23 cellular contexts compared by ENCODE assay signal in genomic region chr19:39596911-39597310, GRCh38. TPM values are rescaled to one million over a fixed set of nuclear protein-coding genes. Genes with fewer than 3 reads are reported as not detected.
DNase-seq lines count a peak whose midpoint lies in the region; ATAC-seq, FAIRE-seq and TF ChIP-seq lines count a peak whose summit lies in the region.
"Had no signal": no experiment of that assay in that cellular context is flagged by ENCODE, and none has a peak within 500 bp of the region (broad histone marks: within the 10 kb centered on the region; RNA-seq: fewer than 3 reads in every experiment).

No MANE protein-coding gene starts in this region.

- H2AFZ ChIP-seq in PC-3 (ENCODE audit: low read length) (no peak overlapping the region), astrocyte (ENCODE audit: low read depth, low read length) (no peak overlapping the region)
- H2AFZ ChIP-seq: GM23248 had no signal

- TF ChIP-seq CTCF in PC-3 (conservative IDR thresholded peaks at IDR 0.05; ENCODE audit: low read depth, low read length), result no peak
- no peak for TF ChIP-seq CTCF in astrocyte (IDR thresholded peaks at IDR 0.05; ENCODE audit: insufficient read depth, low read depth, low read length)

- H4K20me1 ChIP-seq in PC-3 (ENCODE audit: low read length), result no peaks in the 10 kb centered on the region
- no peaks in the 10 kb centered on the region for H4K20me1 ChIP-seq in astrocyte (ENCODE audit: insufficient read depth, low read length)

- H3K79me2 ChIP-seq in PC-3 (ENCODE audit: low read length), result no peaks in the 10 kb centered on the region
- no peaks in the 10 kb centered on the region for H3K79me2 ChIP-seq in astrocyte (ENCODE audit: insufficient read depth, low read length)

- H3K4me2 ChIP-seq in PC-3 (ENCODE audit: low read length), result no peak overlapping the region
- H3K4me2 ChIP-seq in astrocyte (ENCODE audit: low read length), result no peak overlapping the region

- ATAC-seq in PC-3 (no peak), HG02610 (IDR thresholded peaks at IDR 0.05; ENCODE audit: unreplicated experiment) (no peak)
- ATAC-seq: GM12878 had no signal

- peak overlapping the region; percentile 9 for H3K4me3 Mint-ChIP-seq in astrocyte (ENCODE audit: unreplicated experiment)
- H3K4me3 Mint-ChIP-seq: CD4-positive, CD25-positive, alpha-beta regulatory T cell; CD8-positive, alpha-beta memory T cell had no signal

- H3K36me3 ChIP-seq in PC-3 (ENCODE audit: low read depth, low read length), result no peaks in the 10 kb centered on the region
- H3K36me3 ChIP-seq in astrocyte (ENCODE audit: insufficient read depth, low read length), result no peaks in the 10 kb centered on the region
- H3K36me3 ChIP-seq: BE2C, HAP-1 had no signal

- no peaks in the 10 kb centered on the region for H3K9me3 Mint-ChIP-seq in astrocyte (ENCODE audit: unreplicated experiment)

- CTCF ChIA-PET in PC-3 (lab: Charles Lee), result no interaction called here

- H3K27me3 ChIP-seq in PC-3 (ENCODE audit: low read length) (peaks cover 27% of the 10 kb centered on the region), astrocyte (ENCODE audit: insufficient read depth, low read length) (no peaks in the 10 kb centered on the region)

- H3K9me2 ChIP-seq in PC-3 (replicated peaks; ENCODE audit: low read length), result no peaks in the 10 kb centered on the region

- H3K9ac ChIP-seq in PC-3 (ENCODE audit: low read length) (no peak overlapping the region), astrocyte (ENCODE audit: low read length) (no peak overlapping the region)
- H3K9ac ChIP-seq: GM23248 had no signal

- no peak for FAIRE-seq in astrocyte (lab: Jason Lieb, UNC)
- FAIRE-seq: GM12878, GM18507 had no signal

- no peak overlapping the region for H3K27ac Mint-ChIP-seq in astrocyte (ENCODE audit: unreplicated experiment)
- H3K27ac Mint-ChIP-seq: CD4-positive, CD25-positive, alpha-beta regulatory T cell; CD8-positive, alpha-beta memory T cell had no signal

- H3K4me1 Mint-ChIP-seq in astrocyte (ENCODE audit: low read depth, unreplicated experiment), result no peaks in the 10 kb centered on the region
- H3K4me1 Mint-ChIP-seq: CD4-positive, CD25-positive, alpha-beta regulatory T cell; CD8-positive, alpha-beta memory T cell had no signal

- intact Hi-C loops in PC-3 (cut with micrococcal nuclease), result no loop called here

- DNase-seq in ELR (ENCODE audit: low read depth) (peak; percentile 1), PC-3 (peak; percentile 34), astrocyte (ENCODE audit: low read depth) (no peak), NCI-H748 (lab: John Stamatoyannopoulos, UW; ENCODE audit: unreplicated experiment) (no peak)
- DNase-seq in central memory CD4-positive, alpha-beta T cell, result no peak
- no peak for DNase-seq in stimulated activated CD4-positive, alpha-beta T cell treated with anti-CD3 and anti-CD28 coated beads, Interleukin-1b, Interleukin-23, amount 100 ng/mL, for 48 hours
- DNase-seq: ACHN; BE2C; C1 segment of cervical spinal cord; CD4-positive, CD25-positive, alpha-beta regulatory T cell; CD8-positive, alpha-beta memory T cell; COR-L47; DMS 273 treated with DMSO at 0.1 percent for 48 hours; DMS53; GF-D8; GM23248; KG1 had no signal

- POLR2A ChIA-PET in PC-3 (lab: Charles Lee; ENCODE audit: unreplicated experiment), result no interaction called here

- H3K27me3 Mint-ChIP-seq in astrocyte (ENCODE audit: low read depth, unreplicated experiment), result peaks cover 68% of the 10 kb centered on the region

- H3K9me3 ChIP-seq in PC-3 (ENCODE audit: low read length) (no peaks in the 10 kb centered on the region), astrocyte (ENCODE audit: insufficient read depth, low read depth, low read length) (no peaks in the 10 kb centered on the region)
- H3K9me3 ChIP-seq: BE2C, HAP-1 had no signal

- H3F3A ChIP-seq in PC-3 (ENCODE audit: low read length, unreplicated experiment), result no peaks in the 10 kb centered on the region

- H3K36me3 Mint-ChIP-seq in astrocyte (ENCODE audit: low read depth, unreplicated experiment), result no peaks in the 10 kb centered on the region
- H3K36me3 Mint-ChIP-seq: CD4-positive, CD25-positive, alpha-beta regulatory T cell; CD8-positive, alpha-beta memory T cell had no signal

- H3K4me1 ChIP-seq in PC-3 (ENCODE audit: insufficient read depth, low read length), result 0 out of 2 replicates have a peak, but pooled peaks cover 3% of the 10 kb centered on the region
- no peaks in the 10 kb centered on the region for H3K4me1 ChIP-seq in astrocyte (ENCODE audit: insufficient read depth, low read length)
- H3K4me1 ChIP-seq: BE2C, HAP-1 had no signal

- no peak overlapping the region for H3K27ac ChIP-seq in PC-3 (ENCODE audit: low read length)
- H3K27ac ChIP-seq in astrocyte (ENCODE audit: low read depth, low read length), result no peak overlapping the region
- H3K27ac ChIP-seq: GM23248 had no signal

- BruUV-seq in PC-3 (replicated peaks; lab: Mats Ljungman, UMichigan), result no TSS peak

- H3K4me3 ChIP-seq in PC-3 (ENCODE audit: low read length) (no peak overlapping the region), astrocyte (ENCODE audit: insufficient read depth, low read depth, low read length) (no peak overlapping the region)
- H3K4me3 ChIP-seq: GM12878, GM23248, HAP-1 had no signal

RNA-seq across cellular contexts. Expression of gene LGALS13, which starts 5.4 kb away (rescaled TPM):
- total RNA-seq in PC-3 (2014; rRNA removed), result not detected in 2 replicates
- not detected in 2 replicates for total RNA-seq in astrocyte
- total RNA-seq: A172; CD4-positive, CD25-positive, alpha-beta regulatory T cell; CD8-positive, alpha-beta memory T cell; GM12878; GM23248; H4 had no signal

RNA-seq across cellular contexts. Expression of gene EID2, which starts 57.0 kb away (rescaled TPM):
- total RNA-seq in PC-3 (2014; rRNA removed) (11.3 and 22.9 TPM in 2 replicates), astrocyte (15.7 and 17.2 TPM in 2 replicates)

RNA-seq across cellular contexts. Expression of gene LGALS16, which starts 58.8 kb away (rescaled TPM):
- total RNA-seq in PC-3 (2014; rRNA removed) (not detected in 2 replicates), astrocyte (not detected in 2 replicates)
- total RNA-seq: A172; CD4-positive, CD25-positive, alpha-beta regulatory T cell; CD8-positive, alpha-beta memory T cell; GM12878; GM23248; H4 had no signal

Comparison
In these comparisons a context has a peak if more than half of its experiments do, and no peak if none do; other contexts are left out.
1. DNase-seq: peak in ELR (single experiment) and PC-3 (single experiment); none in astrocyte (single experiment), central memory CD4-positive, alpha-beta T cell (single experiment), NCI-H748 (single experiment) and stimulated activated CD4-positive, alpha-beta T cell treated with anti-CD3 and anti-CD28 coated beads, Interleukin-1b, Interleukin-23, amount 100 ng/mL, for 48 hours (single experiment).